15 cellular contexts compared by ENCODE assay signal in the genomic region with DNA sequence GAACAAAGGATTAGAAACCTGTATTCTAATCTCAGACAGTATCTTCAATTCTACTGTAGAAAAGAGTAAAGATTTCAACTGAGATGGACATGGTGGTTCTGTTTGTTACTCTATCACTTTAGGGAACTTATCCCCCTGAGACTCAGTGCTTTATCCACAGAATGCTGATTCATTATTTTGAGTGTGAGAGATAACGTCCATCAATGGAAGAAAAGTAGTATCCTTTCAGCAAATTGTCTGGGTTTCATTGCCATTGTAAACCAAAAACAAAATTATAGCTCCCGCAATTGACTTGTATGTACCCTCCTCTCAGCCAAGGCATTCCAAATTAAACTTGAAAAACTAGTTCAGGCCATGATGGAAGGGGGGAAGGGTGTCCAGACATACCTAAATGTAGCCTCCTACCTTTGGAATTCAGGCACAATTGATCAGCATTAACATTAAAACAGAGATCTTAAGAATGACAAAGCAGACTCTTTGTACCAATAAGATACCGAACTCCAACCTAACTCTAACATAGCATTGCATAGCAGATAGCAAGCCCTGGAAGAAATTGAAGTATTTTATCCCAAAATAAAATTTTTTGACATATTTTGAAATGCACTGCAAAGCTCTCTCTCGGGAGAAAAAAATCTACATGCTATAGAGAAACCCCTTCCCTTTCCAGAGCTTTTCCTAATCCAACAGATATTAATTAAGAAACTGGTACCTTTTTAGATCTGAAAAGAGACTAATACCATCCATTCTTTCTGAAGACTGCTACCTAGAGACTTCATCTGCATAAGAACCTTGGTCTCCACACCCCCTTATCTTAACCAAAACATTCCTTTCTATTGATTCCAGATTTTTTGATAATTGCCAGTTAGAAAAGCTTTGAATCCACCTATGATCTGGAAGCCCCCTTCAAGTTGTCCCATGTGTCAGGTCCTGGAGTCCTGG.
"Had no signal": no experiment of that assay in that cellular context is flagged by ENCODE, and none has a peak within 500 bp of the region (broad histone marks: within the 10 kb centered on the region; RNA-seq: fewer than 3 reads in every experiment).

No MANE protein-coding gene starts in this region.

- H3K4me1 ChIP-seq: tibial artery, vagina had no signal

- DNase-seq: activated B cell treated with CpG ODN at 0.5 μM for 24 hours; activated CD4-positive, alpha-beta memory T cell treated with anti-CD3 and anti-CD28 coated beads for 36 hours; activated CD4-positive, alpha-beta T cell treated with anti-CD3 and anti-CD28 coated beads for 4 hours; activated CD8-positive, alpha-beta memory T cell treated with anti-CD3 and anti-CD28 coated beads, Interleukin-2, amount 10 ng/mL, durations not matched to agents 7 days and 5 days; cerebellar nuclear complex; effector memory CD4-positive, alpha-beta T cell; stimulated activated CD4-positive, alpha-beta T cell treated with anti-CD3 and anti-CD28 coated beads, Interleukin-12 subunit alpha, Interleukin-12 subunit beta, amount 100 ng/mL, for 4 hours; stimulated activated CD4-positive, alpha-beta T cell treated with anti-CD3 and anti-CD28 coated beads, Interleukin-1b, Interleukin-23, amount 100 ng/mL, for 48 hours; stimulated activated CD8-positive, alpha-beta memory T cell treated with anti-CD3 and anti-CD28 coated beads, Interleukin-4, amount 100 ng/mL, for 48 hours; stimulated activated naive CD4-positive, alpha-beta T cell; T-cell; tibial artery had no signal

- H3K36me3 ChIP-seq: tibial artery, vagina had no signal

- H3K27me3 ChIP-seq: hepatocyte, tibial artery, vagina had no signal

- ATAC-seq: activated CD8-positive, alpha-beta memory T cell treated with anti-CD3 and anti-CD28 coated beads, Interleukin-2, amount 10 ng/mL, durations not matched to agents 7 days and 5 days; left lobe of liver; T-cell had no signal

- H3K27ac ChIP-seq: hepatocyte, tibial artery, vagina had no signal

- H3K9me3 ChIP-seq: tibial artery, vagina had no signal

- H3K4me3 ChIP-seq: hepatocyte, tibial artery, vagina had no signal
